ENCODE assay signal across 21 cellular contexts in the genomic region with DNA sequence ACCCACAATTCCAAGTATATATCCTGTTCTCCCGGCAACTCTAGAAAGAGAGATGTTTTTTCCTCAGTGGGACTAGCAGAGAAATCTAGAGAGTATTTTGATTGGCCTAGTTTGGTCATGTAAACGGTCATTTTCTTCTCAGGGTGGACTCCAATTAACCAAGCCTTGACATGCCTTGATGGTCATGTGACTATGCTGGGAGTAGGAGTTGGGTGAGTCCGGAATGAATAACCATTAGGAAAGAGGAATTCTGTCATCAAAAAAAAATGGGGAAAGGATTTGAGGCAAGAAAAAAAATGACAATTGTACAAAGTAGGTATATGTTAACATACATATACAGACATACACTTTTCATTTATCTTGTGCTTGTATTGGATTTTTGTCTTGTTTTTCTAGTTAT.
DNase-seq lines count a peak whose midpoint lies in the region; ATAC-seq and TF ChIP-seq lines count a peak whose summit lies in the region.
"Had no signal": no experiment of that assay in that cellular context is flagged by ENCODE, and none has a peak within 500 bp of the region (broad histone marks: within the 10 kb centered on the region; RNA-seq: fewer than 3 reads in every experiment).

No MANE protein-coding gene starts in this region.

- no peaks in the 10 kb centered on the region for H3K4me1 ChIP-seq in mammary epithelial cell (ENCODE audit: insufficient read depth, low read length)
- H3K4me1 ChIP-seq in breast epithelium = no peaks in the 10 kb centered on the region
- H3K4me1 ChIP-seq in foreskin keratinocyte = no peaks in the 10 kb centered on the region
- no peaks in the 10 kb centered on the region for H3K4me1 ChIP-seq in esophagus muscularis mucosa
- H3K4me1 ChIP-seq: BLaER1, Caco-2 had no signal

- no peaks in the 10 kb centered on the region for H3K27me3 ChIP-seq in mammary epithelial cell (ENCODE audit: insufficient read depth, low read length)
- no peaks in the 10 kb centered on the region for H3K27me3 ChIP-seq in breast epithelium
- no peaks in the 10 kb centered on the region for H3K27me3 ChIP-seq in foreskin keratinocyte
- H3K27me3 ChIP-seq in esophagus muscularis mucosa = no peaks in the 10 kb centered on the region
- H3K27me3 ChIP-seq: BLaER1 had no signal

- no peaks in the 10 kb centered on the region for H4K20me1 ChIP-seq in mammary epithelial cell (ENCODE audit: insufficient read depth, low read length)
- H4K20me1 ChIP-seq: BLaER1 had no signal

- DNase-seq in mammary epithelial cell = peak; percentile 33
- DNase-seq in breast epithelium (ENCODE audit: low spot score in 2 of 2) = no peak
- peak; percentile 61 for DNase-seq in epithelial cell of esophagus (ENCODE audit: low read depth)
- DNase-seq in foreskin keratinocyte = peak; percentile 10 to 57
- no peak for DNase-seq in NCI-H2196 treated with DMSO at 0.1 percent for 48 hours (lab: John Stamatoyannopoulos, UW; ENCODE audit: unreplicated experiment)
- DNase-seq in occipital lobe (lab: John Stamatoyannopoulos, UW) = no peak
- DNase-seq in esophagus muscularis mucosa (ENCODE audit: extremely low spot score) = no peak
- DNase-seq: Caco-2; CD4-positive, CD25-positive, alpha-beta regulatory T cell; CD8-positive, alpha-beta T cell; DMS 273 treated with DMSO at 0.1 percent for 48 hours; DMS79; EL; GDM1; H9 had no signal

- H3K27ac ChIP-seq in mammary epithelial cell (ENCODE audit: insufficient read depth, low read depth, low read length) (no peak overlapping the region), breast epithelium (no peak overlapping the region), foreskin keratinocyte (no peak overlapping the region), esophagus muscularis mucosa (replicated peaks in 1 of 4) (no peak overlapping the region)
- H3K27ac ChIP-seq: 22Rv1, BLaER1, C4-2B had no signal

- no peaks in the 10 kb centered on the region for H3K36me3 ChIP-seq in mammary epithelial cell (ENCODE audit: insufficient read depth, low read length)
- no peaks in the 10 kb centered on the region for H3K36me3 ChIP-seq in breast epithelium
- H3K36me3 ChIP-seq in esophagus muscularis mucosa = no peaks in the 10 kb centered on the region
- H3K36me3 ChIP-seq: BLaER1 had no signal

- dilution Hi-C loops in mammary epithelial cell (cut with HindIII; ENCODE audit: low sequenced_read_pairs) = no loop called here

- CTCF ChIA-PET in mammary epithelial cell (lab: Charles Lee; ENCODE audit: low non-redundant PET) = no interaction called here

- no peak overlapping the region for H2AFZ ChIP-seq in mammary epithelial cell (ENCODE audit: low read depth, low read length)
- H2AFZ ChIP-seq: GM23338 had no signal

- H3K4me2 ChIP-seq in mammary epithelial cell (ENCODE audit: insufficient read depth, low read depth, low read length) = no peak overlapping the region
- H3K4me2 ChIP-seq: BLaER1, GM23338 had no signal

- intact Hi-C loops in mammary epithelial cell (cut with micrococcal nuclease) = loop anchor here (5.0 to 10.0 kb wide), 2 partner anchors 400 to 1047 kb away; no protein-coding TSS in a partner anchor
- intact Hi-C loops in breast epithelium (cut with DNase I; ENCODE audit: low total_unique reads) = no loop called here
- intact Hi-C loops in esophagus muscularis mucosa (cut with DNase I) = no loop called here

- no peak overlapping the region for H3K9ac ChIP-seq in mammary epithelial cell (ENCODE audit: insufficient read depth, low read length)
- H3K9ac ChIP-seq: BLaER1 had no signal

- H3K9me3 ChIP-seq in mammary epithelial cell (replicated peaks; ENCODE audit: insufficient read depth, low read length) = no peaks in the 10 kb centered on the region
- no peaks in the 10 kb centered on the region for H3K9me3 ChIP-seq in breast epithelium
- no peaks in the 10 kb centered on the region for H3K9me3 ChIP-seq in esophagus muscularis mucosa
- H3K9me3 ChIP-seq: BLaER1, Caco-2 had no signal

- TF ChIP-seq CTCF in mammary epithelial cell (conservative IDR thresholded peaks at IDR 0.05 in 1 of 2, IDR thresholded peaks at IDR 0.05 in 1 of 2; ENCODE audit: extremely low read depth in 1 of 2, insufficient read depth in 1 of 2, low read depth in 1 of 2, low read length in 2 of 2) = no peak
- no peak for TF ChIP-seq CTCF in breast epithelium (IDR thresholded peaks at IDR 0.05)
- no peak for TF ChIP-seq CTCF in epithelial cell of esophagus (IDR thresholded peaks at IDR 0.05; ENCODE audit: insufficient read depth, low read depth, low read length, missing control alignments)
- TF ChIP-seq CTCF in foreskin keratinocyte (conservative IDR thresholded peaks at IDR 0.05) = no peak
- TF ChIP-seq CTCF in esophagus muscularis mucosa (IDR thresholded peaks at IDR 0.05) = no peak

- ATAC-seq in foreskin keratinocyte = no peak
- ATAC-seq: CD8-positive, alpha-beta T cell; GM12878; GM23338; HCT116 had no signal

- BruUV-seq in mammary epithelial cell (replicated peaks; lab: Mats Ljungman, UMichigan) = no TSS peak

- in situ Hi-C loops in mammary epithelial cell (cut with MboI; ENCODE audit: low sequenced_read_pairs in 2 of 2) = loop anchor here in 1 of 2 donors (25.0 kb wide), 1 partner anchor 273 kb away; no protein-coding TSS in a partner anchor

- 57% methylated on average over 3 of the region's 3 CpGs for WGBS in mammary epithelial cell (ENCODE audit: low coverage, missing lambda C conversion rate)
- WGBS in esophagus muscularis mucosa = 78% methylated on average over 3 of the region's 3 CpGs

- H3K79me2 ChIP-seq in mammary epithelial cell (ENCODE audit: insufficient read depth, low read length) = no peaks in the 10 kb centered on the region

- TF ChIP-seq POLR2A in breast epithelium (IDR thresholded peaks at IDR 0.05) (no peak), esophagus muscularis mucosa (IDR thresholded peaks at IDR 0.05; ENCODE audit: low read depth) (no peak)

- H3K4me3 ChIP-seq in mammary epithelial cell (replicated peaks in 1 of 3; ENCODE audit: insufficient read depth in 1 of 3, low read depth in 2 of 3, low read length in 3 of 3) = no peak overlapping the region
- H3K4me3 ChIP-seq in breast epithelium = no peak overlapping the region
- H3K4me3 ChIP-seq in epithelial cell of esophagus (ENCODE audit: low read length) = no peak overlapping the region
- no peak overlapping the region for H3K4me3 ChIP-seq in esophagus muscularis mucosa
- H3K4me3 ChIP-seq: BLaER1, GM12878, GM23338 had no signal

- TF ChIP-seq EP300 in esophagus muscularis mucosa (IDR thresholded peaks at IDR 0.05) = no peak

Comparison
In these comparisons a context has a peak if more than half of its experiments do, and no peak if none do; other contexts are left out.
1. DNase-seq: peak in mammary epithelial cell (single experiment), epithelial cell of esophagus (single experiment) and foreskin keratinocyte (2 of 2); none in breast epithelium (0 of 2), NCI-H2196 treated with DMSO at 0.1 percent for 48 hours (single experiment), occipital lobe (single experiment) and esophagus muscularis mucosa (single experiment).